ENCODE assay signal across 4 cellular contexts in the genomic region with DNA sequence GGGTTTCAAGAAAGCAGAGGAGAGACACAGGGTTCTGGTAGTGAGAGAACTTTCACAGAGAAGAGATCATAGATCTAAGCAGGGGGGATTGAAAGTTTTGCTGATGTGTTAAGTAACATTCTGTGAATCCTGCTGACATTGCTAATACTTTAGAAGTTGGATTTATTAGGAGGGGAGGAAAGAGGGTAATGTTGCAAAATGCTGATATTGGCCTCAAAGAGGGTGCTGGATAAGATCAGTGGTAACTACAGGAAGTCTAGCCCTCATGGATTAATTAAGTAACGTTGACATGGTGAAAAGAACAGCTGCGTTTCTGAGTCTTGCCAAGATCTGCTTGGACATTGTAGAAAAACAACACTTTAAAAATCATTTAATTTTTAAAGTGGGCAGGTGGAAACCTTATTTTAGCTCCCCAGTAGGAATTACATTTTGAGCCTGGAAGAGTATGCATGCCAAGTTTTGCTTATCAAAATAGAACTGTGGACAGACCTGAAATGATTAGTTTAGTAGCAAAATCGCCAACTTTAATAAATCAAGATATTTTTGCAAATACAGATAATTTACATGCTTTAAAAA.
A peak's percentile ranks its signal among the peaks of the same experiment; 100 is the strongest.
TF ChIP-seq lines count a peak whose summit lies in the region.

No MANE protein-coding gene starts in this region.

TF ChIP-seq in SK-N-SH, 30 proteins besides CTCF, POLR2A, EP300 and RAD21:
- TF ChIP-seq, protein P1, sequence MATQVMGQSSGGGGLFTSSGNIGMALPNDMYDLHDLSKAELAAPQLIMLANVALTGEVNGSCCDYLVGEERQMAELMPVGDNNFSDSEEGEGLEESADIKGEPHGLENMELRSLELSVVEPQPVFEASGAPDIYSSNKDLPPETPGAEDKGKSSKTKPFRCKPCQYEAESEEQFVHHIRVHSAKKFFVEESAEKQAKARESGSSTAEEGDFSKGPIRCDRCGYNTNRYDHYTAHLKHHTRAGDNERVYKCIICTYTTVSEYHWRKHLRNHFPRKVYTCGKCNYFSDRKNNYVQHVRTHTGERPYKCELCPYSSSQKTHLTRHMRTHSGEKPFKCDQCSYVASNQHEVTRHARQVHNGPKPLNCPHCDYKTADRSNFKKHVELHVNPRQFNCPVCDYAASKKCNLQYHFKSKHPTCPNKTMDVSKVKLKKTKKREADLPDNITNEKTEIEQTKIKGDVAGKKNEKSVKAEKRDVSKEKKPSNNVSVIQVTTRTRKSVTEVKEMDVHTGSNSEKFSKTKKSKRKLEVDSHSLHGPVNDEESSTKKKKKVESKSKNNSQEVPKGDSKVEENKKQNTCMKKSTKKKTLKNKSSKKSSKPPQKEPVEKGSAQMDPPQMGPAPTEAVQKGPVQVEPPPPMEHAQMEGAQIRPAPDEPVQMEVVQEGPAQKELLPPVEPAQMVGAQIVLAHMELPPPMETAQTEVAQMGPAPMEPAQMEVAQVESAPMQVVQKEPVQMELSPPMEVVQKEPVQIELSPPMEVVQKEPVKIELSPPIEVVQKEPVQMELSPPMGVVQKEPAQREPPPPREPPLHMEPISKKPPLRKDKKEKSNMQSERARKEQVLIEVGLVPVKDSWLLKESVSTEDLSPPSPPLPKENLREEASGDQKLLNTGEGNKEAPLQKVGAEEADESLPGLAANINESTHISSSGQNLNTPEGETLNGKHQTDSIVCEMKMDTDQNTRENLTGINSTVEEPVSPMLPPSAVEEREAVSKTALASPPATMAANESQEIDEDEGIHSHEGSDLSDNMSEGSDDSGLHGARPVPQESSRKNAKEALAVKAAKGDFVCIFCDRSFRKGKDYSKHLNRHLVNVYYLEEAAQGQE (IDR thresholded peaks at IDR 0.05; ENCODE audit: low read depth, low read length), result no peak
- TF ChIP-seq GATA2 (CRISPR knock-in tag; IDR thresholded peaks at IDR 0.05), result 0 out of 2 replicates have a peak, but pooled peaks have one; percentile 20
- no peak for TF ChIP-seq FOXJ3 (CRISPR knock-in tag; IDR thresholded peaks at IDR 0.05)
- no peak for TF ChIP-seq RCOR1 (IDR thresholded peaks at IDR 0.05; ENCODE audit: low read length)
- no peak for TF ChIP-seq USF1 (IDR thresholded peaks at IDR 0.05; ENCODE audit: borderline replicate concordance, low read depth)
- no peak for TF ChIP-seq GABPA (IDR thresholded peaks at IDR 0.05; ENCODE audit: low read depth)

TF ChIP-seq in SK-N-SH treated with all-trans-retinoic acid at 6 μM for 48 hours, 23 proteins besides CTCF, POLR2A, EP300 and RAD21 (continues in another document):
- TF ChIP-seq, protein P2, sequence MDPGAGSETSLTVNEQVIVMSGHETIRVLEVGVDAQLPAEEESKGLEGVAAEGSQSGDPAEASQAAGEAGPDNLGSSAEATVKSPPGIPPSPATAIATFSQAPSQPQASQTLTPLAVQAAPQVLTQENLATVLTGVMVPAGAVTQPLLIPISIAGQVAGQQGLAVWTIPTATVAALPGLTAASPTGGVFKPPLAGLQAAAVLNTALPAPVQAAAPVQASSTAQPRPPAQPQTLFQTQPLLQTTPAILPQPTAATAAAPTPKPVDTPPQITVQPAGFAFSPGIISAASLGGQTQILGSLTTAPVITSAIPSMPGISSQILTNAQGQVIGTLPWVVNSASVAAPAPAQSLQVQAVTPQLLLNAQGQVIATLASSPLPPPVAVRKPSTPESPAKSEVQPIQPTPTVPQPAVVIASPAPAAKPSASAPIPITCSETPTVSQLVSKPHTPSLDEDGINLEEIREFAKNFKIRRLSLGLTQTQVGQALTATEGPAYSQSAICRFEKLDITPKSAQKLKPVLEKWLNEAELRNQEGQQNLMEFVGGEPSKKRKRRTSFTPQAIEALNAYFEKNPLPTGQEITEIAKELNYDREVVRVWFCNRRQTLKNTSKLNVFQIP (CRISPR knock-in tag; IDR thresholded peaks at IDR 0.05; ENCODE audit: borderline replicate concordance, low read depth), result no peak
- TF ChIP-seq ZNF70 (CRISPR knock-in tag; IDR thresholded peaks at IDR 0.05), result no peak
- TF ChIP-seq BACH2 (CRISPR knock-in tag; IDR thresholded peaks at IDR 0.05; ENCODE audit: borderline replicate concordance), result no peak
- TF ChIP-seq, protein P3, sequence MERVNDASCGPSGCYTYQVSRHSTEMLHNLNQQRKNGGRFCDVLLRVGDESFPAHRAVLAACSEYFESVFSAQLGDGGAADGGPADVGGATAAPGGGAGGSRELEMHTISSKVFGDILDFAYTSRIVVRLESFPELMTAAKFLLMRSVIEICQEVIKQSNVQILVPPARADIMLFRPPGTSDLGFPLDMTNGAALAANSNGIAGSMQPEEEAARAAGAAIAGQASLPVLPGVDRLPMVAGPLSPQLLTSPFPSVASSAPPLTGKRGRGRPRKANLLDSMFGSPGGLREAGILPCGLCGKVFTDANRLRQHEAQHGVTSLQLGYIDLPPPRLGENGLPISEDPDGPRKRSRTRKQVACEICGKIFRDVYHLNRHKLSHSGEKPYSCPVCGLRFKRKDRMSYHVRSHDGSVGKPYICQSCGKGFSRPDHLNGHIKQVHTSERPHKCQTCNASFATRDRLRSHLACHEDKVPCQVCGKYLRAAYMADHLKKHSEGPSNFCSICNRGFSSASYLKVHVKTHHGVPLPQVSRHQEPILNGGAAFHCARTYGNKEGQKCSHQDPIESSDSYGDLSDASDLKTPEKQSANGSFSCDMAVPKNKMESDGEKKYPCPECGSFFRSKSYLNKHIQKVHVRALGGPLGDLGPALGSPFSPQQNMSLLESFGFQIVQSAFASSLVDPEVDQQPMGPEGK (CRISPR knock-in tag; IDR thresholded peaks at IDR 0.05; ENCODE audit: borderline replicate concordance), result no peak
- TF ChIP-seq ZC3H10 (CRISPR knock-in tag; IDR thresholded peaks at IDR 0.05), result no peak
- TF ChIP-seq ESRRG (CRISPR knock-in tag; IDR thresholded peaks at IDR 0.05), result no peak
- TF ChIP-seq PPARA (CRISPR knock-in tag; IDR thresholded peaks at IDR 0.05; ENCODE audit: borderline replicate concordance), result no peak
- TF ChIP-seq TOX (CRISPR knock-in tag; IDR thresholded peaks at IDR 0.05; ENCODE audit: borderline replicate concordance), result no peak
- no peak for TF ChIP-seq RARB (CRISPR knock-in tag; IDR thresholded peaks at IDR 0.05)

TF ChIP-seq in IMR-90, 13 proteins besides CTCF, POLR2A, EP300 and RAD21:
- peak; percentile 61 for TF ChIP-seq MAFK (IDR thresholded peaks at IDR 0.05; ENCODE audit: low read depth, low read length)
- TF ChIP-seq FOS (IDR thresholded peaks at IDR 0.05; ENCODE audit: low read depth, low read length), result no peak

TF ChIP-seq in K562, 482 proteins besides CTCF, POLR2A, EP300 and RAD21:
- TF ChIP-seq ZNF316 (IDR thresholded peaks at IDR 0.05) (0 out of 2 replicates have a peak, but pooled peaks have one; percentile 18), SRSF9 (IDR thresholded peaks at IDR 0.05; ENCODE audit: borderline replicate concordance, low read depth, low read length) (no peak), ZNF586 (CRISPR knock-in tag; conservative IDR thresholded peaks at IDR 0.05) (no peak)
TF ChIP-seq in K562: peak in this region for 1.
